ENCODE assay signal across 16 cellular contexts in the genomic region with DNA sequence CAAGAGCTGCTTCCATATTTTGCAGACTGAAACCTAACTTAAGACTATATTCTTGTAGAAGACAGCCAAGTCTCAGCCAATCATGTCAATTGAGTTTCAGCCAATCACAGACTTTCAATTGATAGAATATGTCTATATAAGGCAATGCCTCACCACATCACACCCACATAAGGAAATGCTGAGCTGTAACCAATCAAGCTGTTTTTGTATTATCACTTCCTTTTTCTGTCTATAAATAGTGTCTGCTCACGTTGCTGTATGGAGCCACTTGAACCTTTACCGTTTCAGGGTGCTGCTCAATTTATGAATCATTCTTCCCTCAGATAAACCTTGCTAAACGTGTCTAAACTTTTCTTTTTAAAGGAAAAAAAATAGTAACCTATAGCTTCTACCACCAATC.
"Had no signal": no experiment of that assay in that cellular context is flagged by ENCODE, and none has a peak within 500 bp of the region (broad histone marks: within the 10 kb centered on the region; RNA-seq: fewer than 3 reads in every experiment).

No MANE protein-coding gene starts in this region.

- ATAC-seq: foreskin keratinocyte; natural killer cell treated with Interleukin-12 subunit alpha and Interleukin-12 subunit beta and Interleukin-15 and Interleukin-18, amount 100 ng/mL, for 72 hours had no signal

- H3K27me3 ChIP-seq: foreskin keratinocyte, tibial artery, uterus had no signal

- H3K36me3 ChIP-seq: tibial artery, uterus had no signal

- H3K4me1 ChIP-seq: foreskin keratinocyte, tibial artery, uterus had no signal

- H3K9me3 ChIP-seq: tibial artery, uterus had no signal

- H3K27ac ChIP-seq: foreskin keratinocyte, tibial artery, uterus had no signal

- DNase-seq: activated CD4-positive, alpha-beta T cell treated with anti-CD3 and anti-CD28 coated beads, Interleukin-2, amount 10 ng/mL, durations not matched to agents 7 days and 5 days; activated CD8-positive, alpha-beta memory T cell treated with anti-CD3 and anti-CD28 coated beads, Interleukin-2, amount 50 U/mL, for 48 hours; activated naive CD8-positive, alpha-beta T cell treated with anti-CD3 and anti-CD28 coated beads for 36 hours; effector memory CD4-positive, alpha-beta T cell; foreskin keratinocyte; glutamatergic neuron; hypothalamus; kidney glomerular epithelial cell; mesendoderm; posterior cingulate gyrus; retina; stimulated activated CD4-positive, alpha-beta T cell treated with anti-CD3 and anti-CD28 coated beads, Interleukin-2, amount 100 ng/mL, for 48 hours; stimulated activated naive CD4-positive, alpha-beta T cell; tibial artery; uterus had no signal

- H3K4me3 ChIP-seq: tibial artery, uterus had no signal
